ENCODE assay signal across 10 cellular contexts in genomic region chr17:83064732-83065659, GRCh38. TPM values are rescaled to one million over a fixed set of nuclear protein-coding genes. Genes with fewer than 3 reads are reported as not detected.
DNase-seq lines count a peak whose midpoint lies in the region; ATAC-seq and TF ChIP-seq lines count a peak whose summit lies in the region.
"Had no signal": no experiment of that assay in that cellular context is flagged by ENCODE, and none has a peak within 500 bp of the region (broad histone marks: within the 10 kb centered on the region; RNA-seq: fewer than 3 reads in every experiment).

No MANE protein-coding gene starts in this region.

- no peak for ATAC-seq in GM19351 (IDR thresholded peaks at IDR 0.05; ENCODE audit: unreplicated experiment)

- H3K4me3 Mint-ChIP-seq in activated naive CD4-positive, alpha-beta T cell treated with anti-CD3 and anti-CD28 coated beads, Interleukin-2, amount 10 ng/mL, durations not matched to agents 7 days and 5 days: no peak overlapping the region
- H3K4me3 Mint-ChIP-seq in chondrocyte (ENCODE audit: unreplicated experiment): no peak overlapping the region
- no peak overlapping the region for H3K4me3 Mint-ChIP-seq in mesothelial cell of epicardium
- H3K4me3 Mint-ChIP-seq: stimulated activated naive CD8-positive, alpha-beta T cell treated with anti-CD3 and anti-CD28 coated beads, Interleukin-15, Interleukin-2, amounts not matched to agents 100 ng/mL and 50 ng/mL, for 24 hours had no signal

- TF ChIP-seq CTCF in chondrocyte (IDR thresholded peaks at IDR 0.05) (no peak), mesothelial cell of epicardium (IDR thresholded peaks at IDR 0.05; ENCODE audit: unreplicated experiment) (no peak)

- no peaks in the 10 kb centered on the region for H3K9me3 Mint-ChIP-seq in activated naive CD4-positive, alpha-beta T cell treated with anti-CD3 and anti-CD28 coated beads, Interleukin-2, amount 10 ng/mL, durations not matched to agents 7 days and 5 days
- no peaks in the 10 kb centered on the region for H3K9me3 Mint-ChIP-seq in chondrocyte (ENCODE audit: low read depth)
- no peaks in the 10 kb centered on the region for H3K9me3 Mint-ChIP-seq in mesothelial cell of epicardium
- H3K9me3 Mint-ChIP-seq: stimulated activated naive CD8-positive, alpha-beta T cell treated with anti-CD3 and anti-CD28 coated beads, Interleukin-15, Interleukin-2, amounts not matched to agents 100 ng/mL and 50 ng/mL, for 24 hours had no signal

- H3K27me3 Mint-ChIP-seq in activated naive CD4-positive, alpha-beta T cell treated with anti-CD3 and anti-CD28 coated beads, Interleukin-2, amount 10 ng/mL, durations not matched to agents 7 days and 5 days: peaks cover 44% of the 10 kb centered on the region
- H3K27me3 Mint-ChIP-seq in chondrocyte (ENCODE audit: low read depth) (peaks cover 4% of the 10 kb centered on the region), mesothelial cell of epicardium (ENCODE audit: low read depth) (no peaks in the 10 kb centered on the region)
- H3K27me3 Mint-ChIP-seq: stimulated activated naive CD8-positive, alpha-beta T cell treated with anti-CD3 and anti-CD28 coated beads, Interleukin-15, Interleukin-2, amounts not matched to agents 100 ng/mL and 50 ng/mL, for 24 hours had no signal

- DNase-seq in activated naive CD4-positive, alpha-beta T cell treated with anti-CD3 and anti-CD28 coated beads, Interleukin-2, amount 10 ng/mL, durations not matched to agents 7 days and 5 days: peak; percentile 18
- no peak for DNase-seq in activated naive CD4-positive, alpha-beta T cell (lab: John Stamatoyannopoulos, UW)
- DNase-seq in chondrocyte (ENCODE audit: low spot score) (peak; percentile 83), mesothelial cell of epicardium (ENCODE audit: low spot score in 2 of 2, unreplicated experiment in 2 of 2) (peak; percentile 14 to 37), ureter (ENCODE audit: low spot score) (peak; percentile 87), NCI-H748 treated with DMSO at 0.1 percent for 48 hours (lab: John Stamatoyannopoulos, UW) (no peak), COR-L47 (lab: John Stamatoyannopoulos, UW) (no peak)
- DNase-seq: central memory CD4-positive, alpha-beta T cell had no signal

- CTCF ChIA-PET in activated naive CD4-positive, alpha-beta T cell treated with anti-CD3 and anti-CD28 coated beads, Interleukin-2, amount 10 ng/mL, durations not matched to agents 7 days and 5 days (lab: Charles Lee): no interaction called here

- no peaks in the 10 kb centered on the region for H3K36me3 Mint-ChIP-seq in activated naive CD4-positive, alpha-beta T cell treated with anti-CD3 and anti-CD28 coated beads, Interleukin-2, amount 10 ng/mL, durations not matched to agents 7 days and 5 days
- H3K36me3 Mint-ChIP-seq in chondrocyte (ENCODE audit: low read depth) (no peaks in the 10 kb centered on the region), mesothelial cell of epicardium (no peaks in the 10 kb centered on the region)

- no peak overlapping the region for H3K27ac Mint-ChIP-seq in activated naive CD4-positive, alpha-beta T cell treated with anti-CD3 and anti-CD28 coated beads, Interleukin-2, amount 10 ng/mL, durations not matched to agents 7 days and 5 days
- no peak overlapping the region for H3K27ac Mint-ChIP-seq in chondrocyte (ENCODE audit: unreplicated experiment)
- no peak overlapping the region for H3K27ac Mint-ChIP-seq in mesothelial cell of epicardium
- H3K27ac Mint-ChIP-seq: stimulated activated naive CD8-positive, alpha-beta T cell treated with anti-CD3 and anti-CD28 coated beads, Interleukin-15, Interleukin-2, amounts not matched to agents 100 ng/mL and 50 ng/mL, for 24 hours had no signal

- peaks cover 15% of the 10 kb centered on the region for H3K4me1 Mint-ChIP-seq in activated naive CD4-positive, alpha-beta T cell treated with anti-CD3 and anti-CD28 coated beads, Interleukin-2, amount 10 ng/mL, durations not matched to agents 7 days and 5 days
- peaks cover 2% of the 10 kb centered on the region for H3K4me1 Mint-ChIP-seq in chondrocyte (ENCODE audit: low read depth)
- peaks cover 7% of the 10 kb centered on the region for H3K4me1 Mint-ChIP-seq in mesothelial cell of epicardium

RNA-seq across cellular contexts. Expression of gene METRNL, which starts 14.4 kb away (rescaled TPM):
- 63.8 to 79.4 TPM (median 64.7 TPM) in 3 replicates for total RNA-seq in chondrocyte
- 105 to 106 TPM (median 106 TPM) in 3 replicates for total RNA-seq in mesothelial cell of epicardium
- total RNA-seq in ureter: 74.4 TPM

Comparison
In these comparisons a context has a peak if more than half of its experiments do, and no peak if none do; other contexts are left out.
1. DNase-seq: peak in activated naive CD4-positive, alpha-beta T cell treated with anti-CD3 and anti-CD28 coated beads, Interleukin-2, amount 10 ng/mL, durations not matched to agents 7 days and 5 days (single experiment), chondrocyte (single experiment), mesothelial cell of epicardium (2 of 2) and ureter (single experiment); none in activated naive CD4-positive, alpha-beta T cell (0 of 4), NCI-H748 treated with DMSO at 0.1 percent for 48 hours (single experiment) and COR-L47 (single experiment).